In genomic region chr1:165287329-165287728, GRCh38 we compare ENCODE assay signal across 22 cellular contexts.
A peak's percentile ranks its signal among the peaks of the same experiment; 100 is the strongest.
DNase-seq lines count a peak whose midpoint lies in the region; FAIRE-seq and TF ChIP-seq lines count a peak whose summit lies in the region.
"Had no signal": no experiment of that assay in that cellular context is flagged by ENCODE, and none has a peak within 500 bp of the region (broad histone marks: within the 10 kb centered on the region; RNA-seq: fewer than 3 reads in every experiment).

No MANE protein-coding gene starts in this region.

- H3K18ac ChIP-seq in H1 (ENCODE audit: extremely low read depth, low read length) = no peak overlapping the region
- no peak overlapping the region for H3K18ac ChIP-seq in mesendoderm (ENCODE audit: low read length)

- peaks cover 6% of the 10 kb centered on the region in 2 experiments; a peak in 1 of 4 replicates for H3K9me3 ChIP-seq in H1 (ENCODE audit: insufficient read depth in 2 of 2, low read depth in 1 of 2, low read length in 1 of 2)
- H3K9me3 ChIP-seq: BLaER1 treated with 17β-estradiol and CSF1 and Interleukin-3, amounts not matched to agents 10 nM and 100 nM; SK-N-SH had no signal

- no peak overlapping the region for H4K91ac ChIP-seq in H1 (replicated peaks; ENCODE audit: insufficient read length, low read length)

- FAIRE-seq in H1 (lab: Jason Lieb, UNC) = no peak
- FAIRE-seq: A204.1, G401.6, H54, HepG2 had no signal

- TF ChIP-seq POLR2A in H1 (IDR thresholded peaks at IDR 0.05; ENCODE audit: control extremely low read depth in 1 of 2, low read depth in 2 of 2, low read length in 2 of 2) = no peak

- no peak overlapping the region for H2BK20ac ChIP-seq in H1 (ENCODE audit: low read length)

- H2BK15ac ChIP-seq in H1 (ENCODE audit: low read length) = no peak overlapping the region
- no peak overlapping the region for H2BK15ac ChIP-seq in mesendoderm (replicated peaks; ENCODE audit: low read depth)

- no peak overlapping the region for H2BK12ac ChIP-seq in H1 (ENCODE audit: low read depth, low read length)

- no peak overlapping the region for H2AFZ ChIP-seq in H1 (ENCODE audit: low read length)

- no peak overlapping the region for H3K14ac ChIP-seq in H1 (ENCODE audit: insufficient read length)

- H3K9ac ChIP-seq in H1 (replicated peaks in 1 of 4; ENCODE audit: extremely low read depth in 1 of 4, low read depth in 3 of 4, low read length in 3 of 4) (no peak overlapping the region), mesendoderm (ENCODE audit: low read length) (no peak overlapping the region)
- H3K9ac ChIP-seq: BLaER1 treated with 17β-estradiol and CSF1 and Interleukin-3, amounts not matched to agents 10 nM and 100 nM; SK-N-SH had no signal

- H2BK5ac ChIP-seq in H1 (ENCODE audit: low read depth, low read length) (no peak overlapping the region), mesendoderm (ENCODE audit: low read length) (no peak overlapping the region)

- 71% methylated on average over 3 of the region's 3 CpGs; no CpG with 5 or more reads in 1 of the 2 experiments for WGBS in H1 (ENCODE audit: extremely low coverage in 1 of 2, insufficient coverage in 1 of 2, insufficient read length in 1 of 2, insufficient replicate concordance in 2 of 2, low coverage in 1 of 2, low lambda C conversion rate in 2 of 2, missing lambda C conversion rate in 1 of 2), 2 experiments
- no CpG with 5 or more reads among the region's 3 CpGs for whole genome bisulfite sequencing in mesendoderm (ENCODE audit: extremely low coverage, insufficient coverage, low lambda C conversion rate)

- no peak overlapping the region for H4K5ac ChIP-seq in H1 (ENCODE audit: insufficient read length, low read depth, low read length)
- no peak overlapping the region for H4K5ac ChIP-seq in mesendoderm (ENCODE audit: low read length)

- no peaks in the 10 kb centered on the region for H4K20me1 ChIP-seq in H1 (replicated peaks in 1 of 2; ENCODE audit: control insufficient read depth in 1 of 2, insufficient read depth in 2 of 2, low read length in 2 of 2)
- H4K20me1 ChIP-seq: BLaER1 treated with 17β-estradiol and CSF1 and Interleukin-3, amounts not matched to agents 10 nM and 100 nM had no signal

- no peak overlapping the region for H3K4me3 ChIP-seq in H1 (ENCODE audit: extremely low read depth in 1 of 4, insufficient read depth in 2 of 4, low read depth in 3 of 4, low read length in 4 of 4)
- no peak overlapping the region for H3K4me3 ChIP-seq in mesendoderm (ENCODE audit: low read length)
- H3K4me3 ChIP-seq: BLaER1 treated with 17β-estradiol and CSF1 and Interleukin-3, amounts not matched to agents 10 nM and 100 nM had no signal

- H3K56ac ChIP-seq in H1 (replicated peaks; ENCODE audit: insufficient read length, low read depth, low read length) (no peak overlapping the region), mesendoderm (ENCODE audit: low read length) (peak overlapping the region; percentile 7)

- H3K4me1 ChIP-seq in H1 (replicated peaks in 1 of 4; ENCODE audit: control insufficient read depth in 3 of 4, insufficient read depth in 4 of 4, low read length in 3 of 4) (peaks cover 0 to 3% (median 2%) of the 10 kb centered on the region in 4 experiments; a peak in 4 of 7 replicates), mesendoderm (ENCODE audit: control insufficient read depth, low read depth, low read length) (peaks cover 6% of the 10 kb centered on the region)

- H4K8ac ChIP-seq in H1 (ENCODE audit: extremely low read depth, insufficient read depth, low read length) = no peak overlapping the region
- no peak overlapping the region for H4K8ac ChIP-seq in mesendoderm (ENCODE audit: low read depth, low read length)

- CTCF ChIA-PET in H1 (lab: Charles Lee; ENCODE audit: partially characterized antibody) = interaction anchor here (0.7 to 8.9 kb wide), 9 partner anchors 10 to 130 kb away, joined by 3 to 51 read pairs (median 5); no protein-coding TSS in a partner anchor

- no peaks in the 10 kb centered on the region; a peak in 1 of 7 replicates for H3K27me3 ChIP-seq in H1 (replicated peaks in 1 of 4; ENCODE audit: control insufficient read depth in 3 of 4, extremely low read depth in 1 of 4, insufficient read depth in 3 of 4, low read length in 3 of 4)
- H3K27me3 ChIP-seq in mesendoderm (ENCODE audit: insufficient read depth, low read length, poor library complexity) = no peaks in the 10 kb centered on the region
- H3K27me3 ChIP-seq: BLaER1 treated with 17β-estradiol and CSF1 and Interleukin-3, amounts not matched to agents 10 nM and 100 nM had no signal

- no peak overlapping the region for H3K4ac ChIP-seq in H1 (replicated peaks; ENCODE audit: insufficient read length, low read depth, low read length)
- no peak overlapping the region for H3K4ac ChIP-seq in mesendoderm (ENCODE audit: low read depth, low read length)

- TF ChIP-seq CTCF in H1 (IDR thresholded peaks at IDR 0.05; ENCODE audit: control extremely low read depth in 1 of 3, insufficient read depth in 1 of 3, low read depth in 1 of 3, low read length in 3 of 3) = no peak

- no peak for TF ChIP-seq EP300 in H1 (IDR thresholded peaks at IDR 0.05; ENCODE audit: borderline replicate concordance in 1 of 2, low read depth in 2 of 2, low read length in 2 of 2)

- H2BK120ac ChIP-seq in H1 (replicated peaks; ENCODE audit: low read depth, low read length) = no peak overlapping the region
- H2BK120ac ChIP-seq in mesendoderm (ENCODE audit: low read depth, low read length) = no peak overlapping the region

- H3K23ac ChIP-seq in H1 (ENCODE audit: insufficient read length) (no peak overlapping the region), mesendoderm (ENCODE audit: low read length) (no peak overlapping the region)

- H3K79me2 ChIP-seq in H1 (ENCODE audit: control insufficient read depth in 1 of 2, insufficient read depth in 2 of 2, low read length in 2 of 2) (no peaks in the 10 kb centered on the region), mesendoderm (ENCODE audit: control insufficient read depth, insufficient read depth, low read length) (no peaks in the 10 kb centered on the region)

- H3K4me2 ChIP-seq in H1 (ENCODE audit: insufficient read depth in 1 of 2, low read depth in 2 of 2, low read length in 2 of 2) (no peak overlapping the region), mesendoderm (ENCODE audit: low read length) (no peak overlapping the region)
- H3K4me2 ChIP-seq: SK-N-SH had no signal

- no peak overlapping the region for H3K27ac ChIP-seq in H1 (ENCODE audit: low read depth, low read length)
- no peak overlapping the region for H3K27ac ChIP-seq in mesendoderm (ENCODE audit: low read depth, low read length)
- H3K27ac ChIP-seq: BLaER1 treated with 17β-estradiol and CSF1 and Interleukin-3, amounts not matched to agents 10 nM and 100 nM had no signal

- no peaks in the 10 kb centered on the region for H3K79me1 ChIP-seq in H1 (ENCODE audit: low read depth, low read length)
- H3K79me1 ChIP-seq in mesendoderm (ENCODE audit: low read length) = no peaks in the 10 kb centered on the region

- POLR2A ChIA-PET in H1 (lab: Charles Lee; ENCODE audit: partially characterized antibody) = no interaction called here

- peak; percentile 97 for DNase-seq in ELF-1 (ENCODE audit: low read depth, low spot score)
- peak; percentile 73 for DNase-seq in NCI-H69 (lab: John Stamatoyannopoulos, UW)
- DNase-seq in H1 (ENCODE audit: low read depth in 1 of 2, low spot score in 2 of 2) = peak in 1 of 2 experiments; percentile 51
- DNase-seq in mesendoderm = peak; percentile 88
- DNase-seq in NCI-H187 treated with DMSO at 0.1 percent for 48 hours (lab: John Stamatoyannopoulos, UW) = no peak
- no peak for DNase-seq in DMS53 (lab: John Stamatoyannopoulos, UW)
- DNase-seq in NCI-H748 treated with DMSO at 0.1 percent for 48 hours (lab: John Stamatoyannopoulos, UW) = no peak
- DNase-seq in RKO (ENCODE audit: low spot score) = no peak
- DNase-seq: AML-193; CD4-positive, alpha-beta T cell; Karpas-422; NCI-H1092 treated with DMSO at 0.1 percent for 48 hours; NCI-H1436; NCI-H187; NCI-H446 treated with DMSO at 0.1 percent for 48 hours; SIG-M5; SK-N-SH had no signal

- H2AK5ac ChIP-seq in H1 (ENCODE audit: low read depth, low read length) = no peak overlapping the region
- no peak overlapping the region for H2AK5ac ChIP-seq in mesendoderm (ENCODE audit: low read length)

- TF ChIP-seq RAD21 in H1 (IDR thresholded peaks at IDR 0.05 in 1 of 2, conservative IDR thresholded peaks at IDR 0.05 in 1 of 2; ENCODE audit: low read depth in 2 of 2, low read length in 2 of 2) = no peak

- no peaks in the 10 kb centered on the region for H3K23me2 ChIP-seq in H1 (ENCODE audit: low read depth, low read length)

- no peaks in the 10 kb centered on the region; a peak in 2 of 8 replicates for H3K36me3 ChIP-seq in H1 (ENCODE audit: control insufficient read depth in 2 of 4, insufficient read depth in 4 of 4, low read length in 3 of 4)
- no peaks in the 10 kb centered on the region for H3K36me3 ChIP-seq in mesendoderm (ENCODE audit: control insufficient read depth, insufficient read depth, low read length)
- H3K36me3 ChIP-seq: BLaER1 treated with 17β-estradiol and CSF1 and Interleukin-3, amounts not matched to agents 10 nM and 100 nM had no signal

TF ChIP-seq in H1, 55 proteins besides CTCF, POLR2A, EP300 and RAD21:
- peak; percentile 57; the same call in 1 of the 2 replicates for TF ChIP-seq TEAD4 (IDR thresholded peaks at IDR 0.05; ENCODE audit: low read depth, low read length)
- no peak for TF ChIP-seq E2F6 (IDR thresholded peaks at IDR 0.05)

Comparison
In these comparisons a context has a peak if more than half of its experiments do, and no peak if none do; other contexts are left out.
1. DNase-seq: peak in ELF-1 (single experiment), NCI-H69 (single experiment) and mesendoderm (single experiment); none in NCI-H187 treated with DMSO at 0.1 percent for 48 hours (single experiment), DMS53 (single experiment), NCI-H748 treated with DMSO at 0.1 percent for 48 hours (single experiment) and RKO (single experiment).